17 cellular contexts compared by ENCODE assay signal in genomic region chr3:182601597-182601996, GRCh38.
DNase-seq lines count a peak whose midpoint lies in the region; ATAC-seq and TF ChIP-seq lines count a peak whose summit lies in the region.
"Had no signal": no experiment of that assay in that cellular context is flagged by ENCODE, and none has a peak within 500 bp of the region (broad histone marks: within the 10 kb centered on the region; RNA-seq: fewer than 3 reads in every experiment).

No MANE protein-coding gene starts in this region.

- no peak overlapping the region for H3K4me3 Mint-ChIP-seq in stimulated activated effector memory CD8-positive, alpha-beta T cell treated with anti-CD3 and anti-CD28 coated beads, Interleukin-12 subunit alpha, Interleukin-12 subunit beta, amount 100 ng/mL, for 72 hours
- H3K4me3 Mint-ChIP-seq: B cell; CD4-positive, alpha-beta T cell; CD8-positive, alpha-beta T cell had no signal

- no peaks in the 10 kb centered on the region for H3K4me1 Mint-ChIP-seq in stimulated activated effector memory CD8-positive, alpha-beta T cell treated with anti-CD3 and anti-CD28 coated beads, Interleukin-12 subunit alpha, Interleukin-12 subunit beta, amount 100 ng/mL, for 72 hours
- H3K4me1 Mint-ChIP-seq: B cell had no signal

- no peaks in the 10 kb centered on the region for H3K79me2 ChIP-seq in neural cell (replicated peaks; ENCODE audit: insufficient read depth, low read length)

- no peak overlapping the region for H3K9ac ChIP-seq in neural cell (ENCODE audit: low read length)
- H3K9ac ChIP-seq: BLaER1 treated with 17β-estradiol and CSF1 and Interleukin-3, amounts not matched to agents 10 nM and 100 nM had no signal

- no peak for TF ChIP-seq CTCF in HEK293 (tag by site-specific recombination; IDR thresholded peaks at IDR 0.05)
- no peak for TF ChIP-seq CTCF in neural cell (IDR thresholded peaks at IDR 0.05; ENCODE audit: poor library complexity, severe bottlenecking)

- H3K36me3 Mint-ChIP-seq in stimulated activated effector memory CD8-positive, alpha-beta T cell treated with anti-CD3 and anti-CD28 coated beads, Interleukin-12 subunit alpha, Interleukin-12 subunit beta, amount 100 ng/mL, for 72 hours = no peaks in the 10 kb centered on the region
- H3K36me3 Mint-ChIP-seq: CD8-positive, alpha-beta T cell had no signal

- no peaks in the 10 kb centered on the region for H3K4me1 ChIP-seq in HEK293 (ENCODE audit: control insufficient read depth, insufficient read depth, low read length)
- H3K4me1 ChIP-seq: A549; BLaER1 treated with 17β-estradiol and CSF1 and Interleukin-3, amounts not matched to agents 10 nM and 100 nM had no signal

- no peak overlapping the region for H2AFZ ChIP-seq in neural cell (ENCODE audit: low read depth, low read length)

- no peaks in the 10 kb centered on the region for H3F3A ChIP-seq in neural cell (ENCODE audit: insufficient read depth, low read length, poor library complexity, severe bottlenecking)

- H3K4me2 ChIP-seq in neural cell (ENCODE audit: low read length) = no peak overlapping the region
- H3K4me2 ChIP-seq: A549; BLaER1 treated with 17β-estradiol and CSF1 and Interleukin-3, amounts not matched to agents 10 nM and 100 nM had no signal

- no peaks in the 10 kb centered on the region for H3K36me3 ChIP-seq in HEK293 (ENCODE audit: control insufficient read depth in 2 of 2, insufficient read depth in 1 of 2, low read length in 2 of 2)
- H3K36me3 ChIP-seq in neural cell (ENCODE audit: insufficient read depth, low read length) = no peaks in the 10 kb centered on the region
- H3K36me3 ChIP-seq: BLaER1 treated with 17β-estradiol and CSF1 and Interleukin-3, amounts not matched to agents 10 nM and 100 nM had no signal

- no peaks in the 10 kb centered on the region for H3K9me3 Mint-ChIP-seq in stimulated activated effector memory CD8-positive, alpha-beta T cell treated with anti-CD3 and anti-CD28 coated beads, Interleukin-12 subunit alpha, Interleukin-12 subunit beta, amount 100 ng/mL, for 72 hours
- H3K9me3 Mint-ChIP-seq: CD4-positive, alpha-beta T cell; CD8-positive, alpha-beta T cell had no signal

- no peaks in the 10 kb centered on the region for H3K9me2 ChIP-seq in neural cell (ENCODE audit: insufficient read depth, low read length)

- CTCF ChIA-PET in HEK293 (lab: Yijun Ruan, JAX) = no interaction called here

- POLR2A ChIA-PET in HEK293 (lab: Yijun Ruan, JAX) = no interaction called here

- no peak overlapping the region for H3K27ac Mint-ChIP-seq in stimulated activated effector memory CD8-positive, alpha-beta T cell treated with anti-CD3 and anti-CD28 coated beads, Interleukin-12 subunit alpha, Interleukin-12 subunit beta, amount 100 ng/mL, for 72 hours
- H3K27ac Mint-ChIP-seq: B cell; CD4-positive, alpha-beta T cell; CD8-positive, alpha-beta T cell had no signal

- H3K27ac ChIP-seq in HEK293 (ENCODE audit: extremely low read depth, low read depth, low read length) (no peak overlapping the region), neural cell (ENCODE audit: low read length) (no peak overlapping the region)
- H3K27ac ChIP-seq: 22Rv1; A549; BLaER1 treated with 17β-estradiol and CSF1 and Interleukin-3, amounts not matched to agents 10 nM and 100 nM; C4-2B had no signal

- TF ChIP-seq RAD21 in neural cell (conservative IDR thresholded peaks at IDR 0.05) = no peak

- H4K20me1 ChIP-seq in neural cell (ENCODE audit: insufficient read depth) = no peaks in the 10 kb centered on the region
- H4K20me1 ChIP-seq: BLaER1 treated with 17β-estradiol and CSF1 and Interleukin-3, amounts not matched to agents 10 nM and 100 nM had no signal

- no peak for DNase-seq in stimulated activated effector memory CD8-positive, alpha-beta T cell treated with anti-CD3 and anti-CD28 coated beads, Interleukin-12 subunit alpha, Interleukin-12 subunit beta, amount 100 ng/mL, for 72 hours (ENCODE audit: low spot score in 2 of 2)
- DNase-seq in activated CD8-positive, alpha-beta memory T cell treated with anti-CD3 and anti-CD28 coated beads, Interleukin-2, amount 50 U/mL, for 48 hours = no peak
- no peak for DNase-seq in hippocampal formation (lab: John Stamatoyannopoulos, UW)
- DNase-seq: AML-193; Caco-2; Calu3; CD4-positive, alpha-beta T cell; CD8-positive, alpha-beta T cell; DMS79 treated with DMSO at 0.1 percent for 48 hours; GF-D8 had no signal

- no peak overlapping the region for H3K4me3 ChIP-seq in HEK293 (ENCODE audit: low read depth, low read length)
- H3K4me3 ChIP-seq in neural cell (ENCODE audit: low read length) = no peak overlapping the region
- H3K4me3 ChIP-seq: A549; BLaER1 treated with 17β-estradiol and CSF1 and Interleukin-3, amounts not matched to agents 10 nM and 100 nM had no signal

- H3K27me3 ChIP-seq in neural cell (ENCODE audit: insufficient read depth, low read depth, low read length) = no peaks in the 10 kb centered on the region
- H3K27me3 ChIP-seq: BLaER1 treated with 17β-estradiol and CSF1 and Interleukin-3, amounts not matched to agents 10 nM and 100 nM had no signal

- H3K9me3 ChIP-seq in HEK293 (ENCODE audit: control insufficient read depth, insufficient read depth, low read depth, low read length) = no peaks in the 10 kb centered on the region
- H3K9me3 ChIP-seq in neural cell (ENCODE audit: low read length) = no peaks in the 10 kb centered on the region
- H3K9me3 ChIP-seq: A549; BLaER1 treated with 17β-estradiol and CSF1 and Interleukin-3, amounts not matched to agents 10 nM and 100 nM; Caco-2 had no signal

- peak; percentile 27 for ATAC-seq in stimulated activated effector memory CD8-positive, alpha-beta T cell treated with anti-CD3 and anti-CD28 coated beads, Interleukin-12 subunit alpha, Interleukin-12 subunit beta, amount 100 ng/mL, for 72 hours
- ATAC-seq: A549; CD8-positive, alpha-beta T cell had no signal

- TF ChIP-seq EP300 in neural cell (conservative IDR thresholded peaks at IDR 0.05; ENCODE audit: poor library complexity, severe bottlenecking) = no peak

TF ChIP-seq in HEK293, 187 proteins besides CTCF, POLR2A, EP300 and RAD21:
- TF ChIP-seq GFI1B (tag by site-specific recombination; IDR thresholded peaks at IDR 0.05) (no peak), ZIC2 (tag by site-specific recombination; IDR thresholded peaks at IDR 0.05) (peak; percentile 68)

TF ChIP-seq in neural cell, 6 proteins besides CTCF, POLR2A, EP300 and RAD21:
- TF ChIP-seq MXI1 (conservative IDR thresholded peaks at IDR 0.05; ENCODE audit: poor library complexity, severe bottlenecking) (no peak), POLR2AphosphoS5 (IDR thresholded peaks at IDR 0.05) (peak; percentile 62)
